13 cellular contexts compared by ENCODE assay signal in genomic region chr1:113868387-113869083, GRCh38. TPM values are rescaled to one million over a fixed set of nuclear protein-coding genes. Genes with fewer than 3 reads are reported as not detected.
DNase-seq lines count a peak whose midpoint lies in the region; ATAC-seq, FAIRE-seq and TF ChIP-seq lines count a peak whose summit lies in the region.
"Had no signal": no experiment of that assay in that cellular context is flagged by ENCODE, and none has a peak within 500 bp of the region (broad histone marks: within the 10 kb centered on the region; RNA-seq: fewer than 3 reads in every experiment).

No MANE protein-coding gene starts in this region.

- H3K9me3 Mint-ChIP-seq in CD14-positive monocyte, result peaks cover 0 to 2% (median 0%) of the 10 kb centered on the region in 7 donors
- H3K9me3 Mint-ChIP-seq in activated CD8-positive, alpha-beta T cell treated with anti-CD3 and anti-CD28 coated beads, Interleukin-2, amount 10 ng/mL, durations not matched to agents 7 days and 5 days (ENCODE audit: insufficient read depth), result no peaks in the 10 kb centered on the region

- TF ChIP-seq CTCF in CD14-positive monocyte (IDR thresholded peaks at IDR 0.05) (no peak), foreskin keratinocyte (conservative IDR thresholded peaks at IDR 0.05) (peak; percentile 41)

- peaks cover 9 to 23% of the 10 kb centered on the region in 2 donors for H3K36me3 Mint-ChIP-seq in CD14-positive monocyte
- H3K36me3 Mint-ChIP-seq in activated CD8-positive, alpha-beta T cell treated with anti-CD3 and anti-CD28 coated beads, Interleukin-2, amount 10 ng/mL, durations not matched to agents 7 days and 5 days (ENCODE audit: low read depth), result peaks cover 55% of the 10 kb centered on the region

- H3K27me3 ChIP-seq in foreskin keratinocyte (no peaks in the 10 kb centered on the region), MG63 (no peaks in the 10 kb centered on the region)
- H3K27me3 ChIP-seq: adrenal gland, pancreas had no signal

- H3K4me3 Mint-ChIP-seq in CD14-positive monocyte, result peak overlapping the region in 1 of 2 donors; percentile 30
- H3K4me3 Mint-ChIP-seq in activated CD8-positive, alpha-beta T cell treated with anti-CD3 and anti-CD28 coated beads, Interleukin-2, amount 10 ng/mL, durations not matched to agents 7 days and 5 days, result peak overlapping the region; percentile 84

- peak; percentile 14 for ATAC-seq in activated CD8-positive, alpha-beta T cell treated with anti-CD3 and anti-CD28 coated beads, Interleukin-2, amount 10 ng/mL, durations not matched to agents 7 days and 5 days
- ATAC-seq in foreskin keratinocyte (peak; percentile 90), GM18505 (IDR thresholded peaks at IDR 0.05; ENCODE audit: unreplicated experiment) (no peak)
- ATAC-seq: left cardiac atrium, pancreas had no signal

- H3K9me3 ChIP-seq in MG63, result no peaks in the 10 kb centered on the region
- H3K9me3 ChIP-seq: adrenal gland, pancreas had no signal

- FAIRE-seq in H54 (lab: Jason Lieb, UNC), result peak; percentile 23
- FAIRE-seq: pancreas had no signal

- H3K27ac Mint-ChIP-seq in CD14-positive monocyte, result peak overlapping the region; percentile 65 to 89 (median 82)
- H3K27ac Mint-ChIP-seq in activated CD8-positive, alpha-beta T cell treated with anti-CD3 and anti-CD28 coated beads, Interleukin-2, amount 10 ng/mL, durations not matched to agents 7 days and 5 days, result peak overlapping the region; percentile 99

- H3K4me1 Mint-ChIP-seq in CD14-positive monocyte, result peaks cover 49% of the 10 kb centered on the region
- peaks cover 67% of the 10 kb centered on the region for H3K4me1 Mint-ChIP-seq in activated CD8-positive, alpha-beta T cell treated with anti-CD3 and anti-CD28 coated beads, Interleukin-2, amount 10 ng/mL, durations not matched to agents 7 days and 5 days (ENCODE audit: low read depth)

- no peaks in the 10 kb centered on the region for H3K36me3 ChIP-seq in MG63
- H3K36me3 ChIP-seq: adrenal gland, pancreas had no signal

- H3K27ac ChIP-seq in foreskin keratinocyte, result peak overlapping the region; percentile 21
- H3K27ac ChIP-seq: adrenal gland, pancreas had no signal

- POLR2A ChIA-PET in activated CD8-positive, alpha-beta T cell treated with anti-CD3 and anti-CD28 coated beads, Interleukin-2, amount 10 ng/mL, durations not matched to agents 7 days and 5 days (lab: Charles Lee), result interaction anchor here (0.6 to 3.3 kb wide), 7 partner anchors 11 to 61 kb away, joined by 3 to 43 read pairs (median 5); partner anchors contain the start of genes AP4B1, DCLRE1B and HIPK1

- no peaks in the 10 kb centered on the region for H3K27me3 Mint-ChIP-seq in CD14-positive monocyte (ENCODE audit: low read depth in 3 of 3)
- H3K27me3 Mint-ChIP-seq in activated CD8-positive, alpha-beta T cell treated with anti-CD3 and anti-CD28 coated beads, Interleukin-2, amount 10 ng/mL, durations not matched to agents 7 days and 5 days (ENCODE audit: low read depth), result no peaks in the 10 kb centered on the region

- peaks cover 17% of the 10 kb centered on the region for H3K4me1 ChIP-seq in foreskin keratinocyte
- H3K4me1 ChIP-seq: adrenal gland had no signal

- TF ChIP-seq POLR2A in H54 (IDR thresholded peaks at IDR 0.05; ENCODE audit: low read depth, low read length), result no peak
- no peak for TF ChIP-seq POLR2A in GM18505 (IDR thresholded peaks at IDR 0.05; ENCODE audit: borderline replicate concordance, extremely low read depth, insufficient read depth, insufficient read length)

- CTCF ChIA-PET in activated CD8-positive, alpha-beta T cell treated with anti-CD3 and anti-CD28 coated beads, Interleukin-2, amount 10 ng/mL, durations not matched to agents 7 days and 5 days (lab: Charles Lee), result interaction anchor here (0.8 to 6.7 kb wide), 13 partner anchors 8 to 84 kb away, joined by 3 to 77 read pairs (median 8); partner anchors contain the start of genes AP4B1, BCL2L15, DCLRE1B and HIPK1

- no peak overlapping the region for H3K4me3 ChIP-seq in MG63
- H3K4me3 ChIP-seq: adrenal gland, pancreas had no signal

- DNase-seq in CD14-positive monocyte (ENCODE audit: low spot score) (no peak), H54 (ENCODE audit: insufficient read length, low spot score) (no peak), foreskin keratinocyte (peak in 1 of 2 donors; percentile 78), NCI-H510A (lab: John Stamatoyannopoulos, UW) (no peak), MG63 (no peak), DMS79 (lab: John Stamatoyannopoulos, UW) (no peak)
- DNase-seq in activated CD8-positive, alpha-beta T cell treated with anti-CD3 and anti-CD28 coated beads, Interleukin-2, amount 10 ng/mL, durations not matched to agents 7 days and 5 days, result no peak
- DNase-seq: adrenal gland, GDM1, left cardiac atrium, pancreas had no signal

- intact Hi-C loops in CD14-positive monocyte (cut with micrococcal nuclease), result loop anchor here in 1 of 2 donors (5.0 kb wide), 1 partner anchor 64 kb away; no protein-coding TSS in a partner anchor

RNA-seq across cellular contexts. Expression of gene PTPN22, which starts 3.0 kb away (rescaled TPM):
- polyA plus RNA-seq in CD14-positive monocyte, result 10 to 100 TPM; 29.7 to 43.7 TPM
- 10 to 100 TPM; 74.8 to 78.9 TPM for total RNA-seq in activated CD8-positive, alpha-beta T cell treated with anti-CD3 and anti-CD28 coated beads, Interleukin-2, amount 10 ng/mL, durations not matched to agents 7 days and 5 days
- total RNA-seq in foreskin keratinocyte, result 0.17 and 0.28 TPM in 2 replicates
- 0.03 and 0.17 TPM in 2 replicates for polyA plus RNA-seq in foreskin keratinocyte
- total RNA-seq in MG63 (2014; rRNA removed; shearing (Covaris generic); ENCODE audit: low replicate concordance), result not detected in 2 replicates
- total RNA-seq: epithelial cell of proximal tubule had no signal

RNA-seq across cellular contexts. Expression of gene BCL2L15, which starts 18.8 kb away (rescaled TPM):
- polyA plus RNA-seq in CD14-positive monocyte, result not detected
- 1 to 10 TPM; 1.0 to 1.1 TPM for total RNA-seq in activated CD8-positive, alpha-beta T cell treated with anti-CD3 and anti-CD28 coated beads, Interleukin-2, amount 10 ng/mL, durations not matched to agents 7 days and 5 days
- total RNA-seq in foreskin keratinocyte, result 0.03 and 0.07 TPM in 2 replicates
- 0.10 and 0.12 TPM in 2 replicates for polyA plus RNA-seq in foreskin keratinocyte
- 0.03 and 1.2 TPM in 2 replicates for total RNA-seq in MG63 (2014; rRNA removed; shearing (Covaris generic); ENCODE audit: low replicate concordance)

RNA-seq across cellular contexts. Expression of gene AP4B1, which starts 36.1 kb away (rescaled TPM):
- polyA plus RNA-seq in CD14-positive monocyte (1 to 10 TPM; 3.5 to 6.1 TPM), foreskin keratinocyte (8.7 and 10.1 TPM in 2 replicates)
- 10 to 100 TPM; 42.9 to 44.9 TPM for total RNA-seq in activated CD8-positive, alpha-beta T cell treated with anti-CD3 and anti-CD28 coated beads, Interleukin-2, amount 10 ng/mL, durations not matched to agents 7 days and 5 days
- 13.7 and 14.7 TPM in 2 replicates for total RNA-seq in foreskin keratinocyte
- total RNA-seq in MG63 (2014; rRNA removed; shearing (Covaris generic); ENCODE audit: low replicate concordance), result 12.3 and 12.7 TPM in 2 replicates

RNA-seq across cellular contexts. Expression of gene DCLRE1B, which starts 36.6 kb away (rescaled TPM):
- polyA plus RNA-seq in CD14-positive monocyte, result 1 to 10 TPM; 4.5 to 5.7 TPM
- total RNA-seq in activated CD8-positive, alpha-beta T cell treated with anti-CD3 and anti-CD28 coated beads, Interleukin-2, amount 10 ng/mL, durations not matched to agents 7 days and 5 days, result 10 to 100 TPM; 19.6 to 19.7 TPM
- total RNA-seq in foreskin keratinocyte, result 15.8 and 17.3 TPM in 2 replicates
- polyA plus RNA-seq in foreskin keratinocyte, result 7.0 and 9.5 TPM in 2 replicates
- 11.6 and 11.8 TPM in 2 replicates for total RNA-seq in MG63 (2014; rRNA removed; shearing (Covaris generic); ENCODE audit: low replicate concordance)

RNA-seq across cellular contexts. Expression of gene RSBN1, which starts 56.3 kb away (rescaled TPM):
- polyA plus RNA-seq in CD14-positive monocyte (1 to 10 TPM; 8.9 to 9.0 TPM), foreskin keratinocyte (2.0 and 2.5 TPM in 2 replicates)
- total RNA-seq in activated CD8-positive, alpha-beta T cell treated with anti-CD3 and anti-CD28 coated beads, Interleukin-2, amount 10 ng/mL, durations not matched to agents 7 days and 5 days, result 10 to 100 TPM; 27.3 to 29.9 TPM
- total RNA-seq in foreskin keratinocyte, result 11.7 and 12.3 TPM in 2 replicates
- total RNA-seq in MG63 (2014; rRNA removed; shearing (Covaris generic); ENCODE audit: low replicate concordance), result 6.9 and 40.7 TPM in 2 replicates

Comparison
In these comparisons a context has a peak if more than half of its experiments do, and no peak if none do; other contexts are left out.
1. RNA of gene PTPN22, which starts 3.0 kb away (total RNA-seq): 74.8 to 78.9 TPM in activated CD8-positive, alpha-beta T cell treated with anti-CD3 and anti-CD28 coated beads, Interleukin-2, amount 10 ng/mL, durations not matched to agents 7 days and 5 days; 0.17 to 0.28 TPM in foreskin keratinocyte and not detected in MG63; every median in the first group is over 10 times any median in the second.